ENCODE assay signal across 9 cellular contexts in the genomic region with DNA sequence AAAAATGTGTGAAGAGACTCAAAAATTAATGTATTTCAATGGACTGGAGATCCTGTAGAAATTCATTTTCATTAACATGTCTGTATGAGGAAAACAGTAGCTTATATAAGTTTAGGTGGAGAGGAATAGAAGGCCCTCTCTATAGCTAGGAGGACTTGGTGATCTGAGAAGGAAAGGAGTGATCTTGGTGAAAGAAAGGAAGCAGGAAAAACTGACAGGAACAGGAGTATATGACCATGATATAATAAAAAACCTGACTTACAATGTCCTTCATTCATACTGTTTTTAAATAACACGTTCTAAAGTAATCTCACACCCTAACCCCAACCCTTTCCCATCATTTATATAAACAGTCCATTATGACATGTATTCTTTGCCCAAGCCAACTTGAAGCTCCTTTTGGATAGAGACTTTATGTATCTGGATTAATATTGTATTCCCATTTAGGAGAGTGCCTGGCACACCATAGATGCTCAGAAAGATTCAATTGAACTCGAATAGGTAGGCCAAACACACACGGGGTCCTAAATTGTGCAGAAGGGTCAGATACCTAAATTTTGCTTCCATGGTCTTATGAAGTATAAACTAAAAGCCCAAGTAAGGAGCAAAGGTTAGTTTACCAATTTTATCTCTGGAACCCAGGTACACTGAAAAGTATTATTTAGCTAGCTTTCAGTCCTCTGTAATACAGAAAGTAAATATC.
DNase-seq lines count a peak whose midpoint lies in the region; ATAC-seq, FAIRE-seq and TF ChIP-seq lines count a peak whose summit lies in the region.
"Had no signal": no experiment of that assay in that cellular context is flagged by ENCODE, and none has a peak within 500 bp of the region (broad histone marks: within the 10 kb centered on the region; RNA-seq: fewer than 3 reads in every experiment).

No MANE protein-coding gene starts in this region.

- peaks cover 0 to 4% (median 0%) of the 10 kb centered on the region in 4 donors for H3K36me3 ChIP-seq in esophagus muscularis mucosa

- ATAC-seq in GM18870 (IDR thresholded peaks at IDR 0.05; ENCODE audit: unreplicated experiment) = no peak

- DNase-seq in GM12865 (ENCODE audit: low read depth) = no peak
- peak; percentile 55 for DNase-seq in NCI-H748 treated with DMSO at 0.1 percent for 48 hours (lab: John Stamatoyannopoulos, UW)
- no peak for DNase-seq in esophagus muscularis mucosa (ENCODE audit: extremely low spot score)
- DNase-seq in retinal pigment epithelial cell (ENCODE audit: low read depth) = no peak
- DNase-seq in frontal cortex (ENCODE audit: low spot score in 2 of 2) = no peak
- DNase-seq in NCI-H1436 (lab: John Stamatoyannopoulos, UW) = no peak
- no peak for DNase-seq in G401 (ENCODE audit: low spot score)

- H3K27me3 ChIP-seq in esophagus muscularis mucosa = peaks cover 0 to 10% (median 3%) of the 10 kb centered on the region in 4 donors

- 31% methylated on average over 3 of the region's 3 CpGs for WGBS in esophagus muscularis mucosa

- TF ChIP-seq EP300 in esophagus muscularis mucosa (IDR thresholded peaks at IDR 0.05) = no peak

- TF ChIP-seq CTCF in GM12865 (IDR thresholded peaks at IDR 0.05; ENCODE audit: insufficient read depth, low read depth, low read length, missing control alignments) (no peak), esophagus muscularis mucosa (IDR thresholded peaks at IDR 0.05) (no peak), retinal pigment epithelial cell (conservative IDR thresholded peaks at IDR 0.05; ENCODE audit: low read depth, low read length) (no peak)

- in situ Hi-C loops in G401 (cut with HindIII; ENCODE audit: low sequenced_read_pairs) = no loop called here

- H3K4me1 ChIP-seq in esophagus muscularis mucosa = peaks cover 18 to 34% (median 29%) of the 10 kb centered on the region in 4 donors

- H3K9me3 ChIP-seq in esophagus muscularis mucosa = no peaks in the 10 kb centered on the region

- intact Hi-C loops in esophagus muscularis mucosa (cut with DNase I) = loop anchor here (5.0 to 10.0 kb wide), 2 partner anchors 56 to 1811 kb away; a partner anchor contains a TSS

- no peak for FAIRE-seq in frontal cortex (lab: Jason Lieb, UNC)
- FAIRE-seq: RCC 7860 had no signal

- H3K4me3 ChIP-seq in GM12865 (ENCODE audit: low read depth, low read length) (peak overlapping the region; percentile 89), esophagus muscularis mucosa (peak overlapping the region; percentile 69 to 90 (median 77)), retinal pigment epithelial cell (ENCODE audit: low read length) (peak overlapping the region; percentile 86)

- H3K27ac ChIP-seq in esophagus muscularis mucosa (replicated peaks in 1 of 4) = peak overlapping the region; percentile 89 to 96 (median 95)

- no peak for TF ChIP-seq POLR2A in esophagus muscularis mucosa (IDR thresholded peaks at IDR 0.05; ENCODE audit: low read depth)
